In genomic region chr1:89877756-89878155, GRCh38 we compare ENCODE assay signal across 2 cellular contexts.
TF ChIP-seq lines count a peak whose summit lies in the region.

No MANE protein-coding gene starts in this region.

TF ChIP-seq in K562, 482 proteins besides CTCF, POLR2A, EP300 and RAD21:
- no peak for TF ChIP-seq GABPA (tag; conservative IDR thresholded peaks at IDR 0.05; ENCODE audit: low read depth)
- TF ChIP-seq HDAC8 (tag; IDR thresholded peaks at IDR 0.05) = no peak
- TF ChIP-seq ESRRB (CRISPR knock-in tag; IDR thresholded peaks at IDR 0.05; ENCODE audit: borderline replicate concordance) = no peak
- TF ChIP-seq ESRRA (IDR thresholded peaks at IDR 0.05; ENCODE audit: borderline replicate concordance, low read depth) = no peak
- TF ChIP-seq MCM7 (IDR thresholded peaks at IDR 0.05) = no peak
- no peak for TF ChIP-seq ZNF134 (CRISPR knock-in tag; conservative IDR thresholded peaks at IDR 0.05)
- TF ChIP-seq, protein P1, sequence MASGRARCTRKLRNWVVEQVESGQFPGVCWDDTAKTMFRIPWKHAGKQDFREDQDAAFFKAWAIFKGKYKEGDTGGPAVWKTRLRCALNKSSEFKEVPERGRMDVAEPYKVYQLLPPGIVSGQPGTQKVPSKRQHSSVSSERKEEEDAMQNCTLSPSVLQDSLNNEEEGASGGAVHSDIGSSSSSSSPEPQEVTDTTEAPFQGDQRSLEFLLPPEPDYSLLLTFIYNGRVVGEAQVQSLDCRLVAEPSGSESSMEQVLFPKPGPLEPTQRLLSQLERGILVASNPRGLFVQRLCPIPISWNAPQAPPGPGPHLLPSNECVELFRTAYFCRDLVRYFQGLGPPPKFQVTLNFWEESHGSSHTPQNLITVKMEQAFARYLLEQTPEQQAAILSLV (tag; IDR thresholded peaks at IDR 0.05) = no peak
- no peak for TF ChIP-seq HMGXB4 (CRISPR knock-in tag; IDR thresholded peaks at IDR 0.05)
- no peak for TF ChIP-seq PHF8 (IDR thresholded peaks at IDR 0.05; ENCODE audit: borderline replicate concordance, low read length)
- TF ChIP-seq PBX2 (CRISPR knock-in tag; IDR thresholded peaks at IDR 0.05; ENCODE audit: low read depth) = no peak
- TF ChIP-seq PBX2 (tag; conservative IDR thresholded peaks at IDR 0.05; ENCODE audit: low read depth) = no peak

TF ChIP-seq in SK-N-SH, 30 proteins besides CTCF, POLR2A, EP300 and RAD21:
- no peak for TF ChIP-seq GATA2 (CRISPR knock-in tag; IDR thresholded peaks at IDR 0.05)
- no peak for TF ChIP-seq MEF2A (IDR thresholded peaks at IDR 0.05; ENCODE audit: borderline replicate concordance, low read depth)
- no peak for TF ChIP-seq SMC3 (IDR thresholded peaks at IDR 0.05; ENCODE audit: low read depth, low read length)
- TF ChIP-seq MAX (IDR thresholded peaks at IDR 0.05; ENCODE audit: low read depth) = no peak
- no peak for TF ChIP-seq TAF1 (IDR thresholded peaks at IDR 0.05; ENCODE audit: borderline replicate concordance, low read depth, low read length)
- no peak for TF ChIP-seq NFIC (IDR thresholded peaks at IDR 0.05; ENCODE audit: borderline replicate concordance)
- TF ChIP-seq NRF1 (IDR thresholded peaks at IDR 0.05; ENCODE audit: low read depth, low read length) = no peak
- no peak for TF ChIP-seq JUND (IDR thresholded peaks at IDR 0.05)
